In genomic region chr11:78676026-78676557, GRCh38 we compare ENCODE assay signal across 24 cellular contexts.
DNase-seq lines count a peak whose midpoint lies in the region; ATAC-seq, FAIRE-seq and TF ChIP-seq lines count a peak whose summit lies in the region.
"Had no signal": no experiment of that assay in that cellular context is flagged by ENCODE, and none has a peak within 500 bp of the region (broad histone marks: within the 10 kb centered on the region; RNA-seq: fewer than 3 reads in every experiment).

No MANE protein-coding gene starts in this region.

- in situ Hi-C loops in HepG2 (cut with HindIII; ENCODE audit: extremely low pct_ligation_motif_present, low pct_unique_long_range_greater_than_20kb), result no loop called here

- TF ChIP-seq CTCF in HepG2 (CRISPR knock-in tag; IDR thresholded peaks at IDR 0.05) (no peak), right lobe of liver (IDR thresholded peaks at IDR 0.05) (no peak), nephron progenitor cell (IDR thresholded peaks at IDR 0.05) (no peak), sigmoid colon (IDR thresholded peaks at IDR 0.05) (no peak), vagina (IDR thresholded peaks at IDR 0.05) (no peak)

- H3K36me3 Mint-ChIP-seq in nephron progenitor cell (ENCODE audit: low read depth), result peaks cover 48% of the 10 kb centered on the region
- H3K36me3 Mint-ChIP-seq in T-helper 2 cell treated with Interferon-gamma antibody and Interleukin-4, amounts not matched to agents 5 μg/mL and 100 μg/mL, for 36 hours (ENCODE audit: low read depth), result no peaks in the 10 kb centered on the region
- H3K36me3 Mint-ChIP-seq: CD8-positive, alpha-beta T cell had no signal

- DNase-seq in HepG2 (ENCODE audit: low spot score) (no peak), right lobe of liver (no peak), nephron progenitor cell (no peak), neuronal stem cell (ENCODE audit: low spot score) (no peak), sigmoid colon (peak; percentile 41), vagina (ENCODE audit: extremely low spot score in 2 of 2) (no peak)
- DNase-seq in T-helper 2 cell treated with Interferon-gamma antibody and Interleukin-4, amounts not matched to agents 5 μg/mL and 100 μg/mL, for 36 hours (ENCODE audit: low spot score), result no peak
- DNase-seq: AML-193; Caco-2; Calu3; CD4-positive, alpha-beta T cell; CD8-positive, alpha-beta T cell; DMS79 treated with DMSO at 0.1 percent for 48 hours; GF-D8 had no signal

- peak overlapping the region; percentile 80 for H3K23ac ChIP-seq in neuronal stem cell (ENCODE audit: low read depth, low read length, poor library complexity)

- H3K14ac ChIP-seq in neuronal stem cell (ENCODE audit: low read length), result peak overlapping the region; percentile 94

- H2BK5ac ChIP-seq in neuronal stem cell (ENCODE audit: low read length), result peak overlapping the region; percentile 90

- no peak overlapping the region for H2BK15ac ChIP-seq in neuronal stem cell (ENCODE audit: low read length)

- no peak overlapping the region for H3K27ac ChIP-seq in HepG2 (ENCODE audit: extremely low read length, insufficient read depth, low read length)
- H3K27ac ChIP-seq in right lobe of liver, result no peak overlapping the region
- H3K27ac ChIP-seq in neuronal stem cell (replicated peaks; ENCODE audit: low read length), result no peak overlapping the region
- H3K27ac ChIP-seq in sigmoid colon, result no peak overlapping the region
- H3K27ac ChIP-seq in vagina, result no peak overlapping the region
- H3K27ac ChIP-seq: 22Rv1; A549; BLaER1 treated with 17β-estradiol and CSF1 and Interleukin-3, amounts not matched to agents 10 nM and 100 nM; C4-2B had no signal

- TF ChIP-seq POLR2A in HepG2 (IDR thresholded peaks at IDR 0.05; ENCODE audit: insufficient read depth in 1 of 2, low read depth in 2 of 2, low read length in 2 of 2) (no peak), right lobe of liver (IDR thresholded peaks at IDR 0.05) (no peak), sigmoid colon (IDR thresholded peaks at IDR 0.05) (no peak), vagina (IDR thresholded peaks at IDR 0.05) (no peak)

- H3K27me3 ChIP-seq in HepG2 (ENCODE audit: control insufficient read depth in 1 of 2, insufficient read depth in 2 of 2, low read length in 2 of 2), result peaks cover 0 to 13% of the 10 kb centered on the region in 2 experiments; a peak in 1 of 5 replicates
- H3K27me3 ChIP-seq in right lobe of liver, result no peaks in the 10 kb centered on the region
- H3K27me3 ChIP-seq in neuronal stem cell (ENCODE audit: control insufficient read depth in 3 of 3, insufficient read depth in 3 of 3, low read depth in 1 of 3, low read length in 3 of 3), result no peaks in the 10 kb centered on the region
- no peaks in the 10 kb centered on the region for H3K27me3 ChIP-seq in sigmoid colon
- H3K27me3 ChIP-seq in vagina, result no peaks in the 10 kb centered on the region
- H3K27me3 ChIP-seq: BLaER1 treated with 17β-estradiol and CSF1 and Interleukin-3, amounts not matched to agents 10 nM and 100 nM had no signal

- H4K8ac ChIP-seq in neuronal stem cell (ENCODE audit: low read depth, low read length), result no peak overlapping the region

- H3K4me1 Mint-ChIP-seq in nephron progenitor cell, result no peaks in the 10 kb centered on the region
- H3K4me1 Mint-ChIP-seq in T-helper 2 cell treated with Interferon-gamma antibody and Interleukin-4, amounts not matched to agents 5 μg/mL and 100 μg/mL, for 36 hours (ENCODE audit: low read depth), result no peaks in the 10 kb centered on the region
- H3K4me1 Mint-ChIP-seq: B cell had no signal

- no peak overlapping the region for H3K4me3 Mint-ChIP-seq in nephron progenitor cell
- H3K4me3 Mint-ChIP-seq in T-helper 2 cell treated with Interferon-gamma antibody and Interleukin-4, amounts not matched to agents 5 μg/mL and 100 μg/mL, for 36 hours, result no peak overlapping the region
- H3K4me3 Mint-ChIP-seq: B cell; CD4-positive, alpha-beta T cell; CD8-positive, alpha-beta T cell had no signal

- no peaks in the 10 kb centered on the region for H3K4me1 ChIP-seq in HepG2 (ENCODE audit: insufficient read depth, low read length)
- H3K4me1 ChIP-seq in right lobe of liver, result no peaks in the 10 kb centered on the region
- peaks cover 0 to 2% of the 10 kb centered on the region in 2 donors for H3K4me1 ChIP-seq in neuronal stem cell (ENCODE audit: control insufficient read depth in 2 of 2, insufficient read depth in 1 of 2, low read depth in 1 of 2, low read length in 2 of 2)
- H3K4me1 ChIP-seq in sigmoid colon, result no peaks in the 10 kb centered on the region
- no peaks in the 10 kb centered on the region for H3K4me1 ChIP-seq in vagina
- H3K4me1 ChIP-seq: A549; BLaER1 treated with 17β-estradiol and CSF1 and Interleukin-3, amounts not matched to agents 10 nM and 100 nM; Caco-2 had no signal

- peak overlapping the region; percentile 68 for H3K27ac Mint-ChIP-seq in nephron progenitor cell
- H3K27ac Mint-ChIP-seq in T-helper 2 cell treated with Interferon-gamma antibody and Interleukin-4, amounts not matched to agents 5 μg/mL and 100 μg/mL, for 36 hours, result no peak overlapping the region
- H3K27ac Mint-ChIP-seq: B cell; CD4-positive, alpha-beta T cell; CD8-positive, alpha-beta T cell had no signal

- BruUV-seq in HepG2 (replicated peaks; lab: Mats Ljungman, UMichigan), result no TSS peak

- H3K79me1 ChIP-seq in neuronal stem cell (ENCODE audit: low read depth, low read length), result no peaks in the 10 kb centered on the region

- WGBS in HepG2 (ENCODE audit: low lambda C conversion rate), result 11% methylated on average over 17 of the region's 24 CpGs
- WGBS in right lobe of liver (ENCODE audit: insufficient coverage, low coverage, low lambda C conversion rate, missing lambda C conversion rate), result 83% methylated on average over 14 of the region's 24 CpGs
- no CpG with 5 or more reads among the region's 24 CpGs for WGBS in neuronal stem cell (ENCODE audit: extremely low coverage in 2 of 2, insufficient read length in 2 of 2, insufficient replicate concordance in 1 of 2), 2 donors
- 94 to 95% methylated on average over 24 of the region's 24 CpGs for WGBS in sigmoid colon, 2 donors

- CTCF ChIA-PET in HepG2 (lab: Yijun Ruan, JAX; ENCODE audit: low intra/inter-chr PET ratio, low total read pairs), result no interaction called here

- H4K20me1 ChIP-seq in HepG2 (ENCODE audit: insufficient read depth, low read length), result no peaks in the 10 kb centered on the region
- H4K20me1 ChIP-seq: BLaER1 treated with 17β-estradiol and CSF1 and Interleukin-3, amounts not matched to agents 10 nM and 100 nM had no signal

- H2BK12ac ChIP-seq in neuronal stem cell (ENCODE audit: low read length), result peak overlapping the region; percentile 94

- no peak for TF ChIP-seq EP300 in HepG2 (IDR thresholded peaks at IDR 0.05; ENCODE audit: low read depth in 2 of 2, low read length in 2 of 2)
- no peak for TF ChIP-seq EP300 in HepG2 (CRISPR knock-in tag; IDR thresholded peaks at IDR 0.05; ENCODE audit: borderline replicate concordance)
- no peak for TF ChIP-seq EP300 in sigmoid colon (IDR thresholded peaks at IDR 0.05)

- peak overlapping the region; percentile 83 for H3K18ac ChIP-seq in neuronal stem cell (ENCODE audit: low read length)

- POLR2A ChIA-PET in HepG2 (lab: Yijun Ruan, JAX), result no interaction called here

- H3K9ac ChIP-seq in HepG2 (ENCODE audit: insufficient read depth, low read depth, low read length), result no peak overlapping the region
- peak overlapping the region; percentile 60 for H3K9ac ChIP-seq in neuronal stem cell (ENCODE audit: low read depth, low read length, poor library complexity)
- H3K9ac ChIP-seq: BLaER1 treated with 17β-estradiol and CSF1 and Interleukin-3, amounts not matched to agents 10 nM and 100 nM had no signal

- ATAC-seq in HepG2 (peak; percentile 70), right lobe of liver (no peak), GM21360 (IDR thresholded peaks at IDR 0.05; ENCODE audit: unreplicated experiment) (no peak)
- ATAC-seq: CD8-positive, alpha-beta T cell; GM12878 had no signal

- TF ChIP-seq RAD21 in HepG2 (CRISPR knock-in tag; IDR thresholded peaks at IDR 0.05), result no peak

- H3K4me2 ChIP-seq in HepG2 (ENCODE audit: low read depth, low read length), result no peak overlapping the region
- no peak overlapping the region for H3K4me2 ChIP-seq in neuronal stem cell (ENCODE audit: insufficient read depth, low read length, poor library complexity, severe bottlenecking)
- H3K4me2 ChIP-seq: A549; BLaER1 treated with 17β-estradiol and CSF1 and Interleukin-3, amounts not matched to agents 10 nM and 100 nM had no signal

- no peak overlapping the region for H2BK120ac ChIP-seq in neuronal stem cell (ENCODE audit: low read depth, low read length)

- no peak overlapping the region for H4K91ac ChIP-seq in neuronal stem cell (ENCODE audit: low read depth, low read length, poor library complexity)

- no peaks in the 10 kb centered on the region for H3K27me3 Mint-ChIP-seq in nephron progenitor cell (ENCODE audit: low read depth, poor library complexity)
- no peaks in the 10 kb centered on the region for H3K27me3 Mint-ChIP-seq in T-helper 2 cell treated with Interferon-gamma antibody and Interleukin-4, amounts not matched to agents 5 μg/mL and 100 μg/mL, for 36 hours (ENCODE audit: low read depth)
- H3K27me3 Mint-ChIP-seq: B cell; CD4-positive, alpha-beta T cell had no signal

- H3K9me3 Mint-ChIP-seq in nephron progenitor cell, result no peaks in the 10 kb centered on the region
- H3K9me3 Mint-ChIP-seq in T-helper 2 cell treated with Interferon-gamma antibody and Interleukin-4, amounts not matched to agents 5 μg/mL and 100 μg/mL, for 36 hours, result no peaks in the 10 kb centered on the region
- H3K9me3 Mint-ChIP-seq: CD4-positive, alpha-beta T cell; CD8-positive, alpha-beta T cell had no signal

- intact Hi-C loops in HepG2 (cut with micrococcal nuclease; ENCODE audit: unreplicated experiment) (no loop called here), right lobe of liver (cut with DNase I) (no loop called here), sigmoid colon (cut with DNase I) (no loop called here), vagina (cut with DNase I) (no loop called here)

- H3K4me3 ChIP-seq in HepG2 (replicated peaks in 1 of 3; ENCODE audit: insufficient read depth in 1 of 3, low read depth in 2 of 3, low read length in 3 of 3) (no peak overlapping the region), right lobe of liver (no peak overlapping the region), neuronal stem cell (ENCODE audit: low read length in 2 of 2) (peak overlapping the region in 1 of 2 donors; percentile 62), sigmoid colon (no peak overlapping the region), vagina (no peak overlapping the region)
- H3K4me3 ChIP-seq: A549; BLaER1 treated with 17β-estradiol and CSF1 and Interleukin-3, amounts not matched to agents 10 nM and 100 nM; GM12878 had no signal

- H3K9me3 ChIP-seq in HepG2 (ENCODE audit: low read length) (no peaks in the 10 kb centered on the region), right lobe of liver (no peaks in the 10 kb centered on the region), neuronal stem cell (replicated peaks in 1 of 2; ENCODE audit: control insufficient read depth in 2 of 2, insufficient read depth in 1 of 2, low read depth in 1 of 2, low read length in 2 of 2) (peaks cover 0 to 2% of the 10 kb centered on the region in 2 donors), sigmoid colon (no peaks in the 10 kb centered on the region), vagina (no peaks in the 10 kb centered on the region)
- H3K9me3 ChIP-seq: A549; BLaER1 treated with 17β-estradiol and CSF1 and Interleukin-3, amounts not matched to agents 10 nM and 100 nM; Caco-2 had no signal

- peak overlapping the region; percentile 92 for H2AK5ac ChIP-seq in neuronal stem cell (ENCODE audit: low read depth, low read length)

- no peak for FAIRE-seq in HepG2 (lab: Jason Lieb, UNC)
- FAIRE-seq: A549, D721Med, GM12878, GM12892, GM18507 had no signal

- no peaks in the 10 kb centered on the region for H3K79me2 ChIP-seq in HepG2 (ENCODE audit: insufficient read depth, low read length)

- peak overlapping the region; percentile 95 for H3K4ac ChIP-seq in neuronal stem cell (ENCODE audit: low read length)

- H2AFZ ChIP-seq in HepG2 (ENCODE audit: low read length) (no peak overlapping the region), neuronal stem cell (ENCODE audit: low read length) (no peak overlapping the region)

- H3K36me3 ChIP-seq in HepG2 (replicated peaks in 1 of 2; ENCODE audit: control insufficient read depth in 1 of 2, insufficient read depth in 2 of 2, low read length in 2 of 2), result no peaks in the 10 kb centered on the region
- H3K36me3 ChIP-seq in right lobe of liver, result no peaks in the 10 kb centered on the region
- peaks cover 0 to 5% of the 10 kb centered on the region in 2 donors for H3K36me3 ChIP-seq in neuronal stem cell (replicated peaks in 1 of 2; ENCODE audit: control insufficient read depth in 2 of 2, insufficient read depth in 2 of 2, low read length in 2 of 2)
- H3K36me3 ChIP-seq in sigmoid colon, result no peaks in the 10 kb centered on the region
- H3K36me3 ChIP-seq in vagina, result peaks cover 0 to 7% of the 10 kb centered on the region in 2 donors
